19 cellular contexts compared by ENCODE assay signal in the genomic region with DNA sequence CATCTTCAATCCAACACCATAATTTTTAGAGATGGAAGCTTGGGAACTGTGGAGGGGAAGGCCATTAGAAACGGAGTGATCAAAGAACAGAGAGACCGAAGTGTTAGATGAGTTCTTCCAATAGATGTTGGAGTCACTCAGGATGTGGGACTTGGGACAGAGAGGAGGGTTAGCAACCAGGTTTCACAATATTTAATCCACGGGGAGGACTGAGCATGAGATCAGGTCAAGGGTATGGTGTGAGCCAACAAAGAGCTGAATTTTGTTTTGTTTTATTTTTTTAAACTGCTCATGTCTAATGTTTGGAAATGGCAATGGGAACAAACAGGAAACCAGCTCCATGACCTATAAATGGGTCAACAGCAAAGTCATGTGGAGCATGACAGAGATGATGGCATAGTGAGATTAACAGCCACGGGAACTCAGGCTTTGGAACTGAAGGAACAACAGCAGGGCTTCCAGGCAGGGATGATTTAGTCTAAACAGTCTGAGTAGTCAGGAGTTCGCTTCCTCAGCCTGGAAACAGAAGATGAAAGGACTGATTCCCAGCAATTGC. TPM values are rescaled to one million over a fixed set of nuclear protein-coding genes. Genes with fewer than 3 reads are reported as not detected.
"Had no signal": no experiment of that assay in that cellular context is flagged by ENCODE, and none has a peak within 500 bp of the region (broad histone marks: within the 10 kb centered on the region; RNA-seq: fewer than 3 reads in every experiment).

No MANE protein-coding gene starts in this region.

- H3K9me3 ChIP-seq: colonic mucosa, heart left ventricle, ovary, transverse colon, uterus had no signal

- H3K4me3 ChIP-seq: colonic mucosa, heart left ventricle, ovary, transverse colon, uterus had no signal

- H3K36me3 ChIP-seq: colonic mucosa, heart left ventricle, ovary, transverse colon, uterus had no signal

- H3K27ac ChIP-seq: colonic mucosa, epithelial cell of prostate, ovary, transverse colon, uterus had no signal

- ATAC-seq: activated CD4-positive, alpha-beta T cell treated with anti-CD3 and anti-CD28 coated beads for 36 hours; activated naive CD4-positive, alpha-beta T cell treated with anti-CD3 and anti-CD28 coated beads, Interleukin-2, amount 50 U/mL, for 72 hours; left lobe of liver; stimulated activated naive CD8-positive, alpha-beta T cell treated with anti-CD3 and anti-CD28 coated beads, Interleukin-15, Interleukin-2, amounts not matched to agents 100 U/mL and 50 U/mL, for 24 hours; WTC11 had no signal

- H3K4me1 ChIP-seq: colonic mucosa, transverse colon, uterus had no signal

- H3K27me3 ChIP-seq: colonic mucosa, heart left ventricle, ovary, transverse colon, uterus had no signal

- DNase-seq: activated CD4-positive, alpha-beta T cell treated with anti-CD3 and anti-CD28 coated beads for 36 hours; activated CD4-positive, alpha-beta T cell treated with anti-CD3 and anti-CD28 coated beads, Interleukin-2, amount 50 U/mL, for 48 hours; activated gamma-delta T cell treated with Interleukin-2 at 50 U/mL for 16 hours; activated T-cell treated with anti-CD3 and anti-CD28 coated beads for 4 hours; colonic mucosa; endodermal cell; heart left ventricle; kidney; ovary; stimulated activated naive CD8-positive, alpha-beta T cell treated with anti-CD3 and anti-CD28 coated beads, Interleukin-15, Interleukin-2, amounts not matched to agents 100 U/mL and 50 U/mL, for 24 hours; SW 1271; T-helper 2 cell; transverse colon; uterus had no signal

RNA-seq across cellular contexts. Expression of gene AMPH, which starts 38.9 kb away (rescaled TPM):
- total RNA-seq: activated naive CD4-positive, alpha-beta T cell treated with anti-CD3 and anti-CD28 coated beads, Interleukin-2, amount 50 U/mL, for 72 hours; activated T-helper 1 cell treated with anti-CD3 and anti-CD28 coated beads, Interleukin-12 subunit alpha, Interleukin-12 subunit beta, Interleukin-2, Interleukin-4 antibody, amounts not matched to agents 30 ng/mL and 10 ng/mL and 1 ng/mL, durations not matched to agents 14 hours and 24 hours and 36 hours had no signal
